ENCODE assay signal across 8 cellular contexts in genomic region chr7:141701489-141702046, GRCh38.
DNase-seq lines count a peak whose midpoint lies in the region; ATAC-seq and TF ChIP-seq lines count a peak whose summit lies in the region.

No MANE protein-coding gene starts in this region.

- peaks cover 4% of the 10 kb centered on the region for H3K27me3 ChIP-seq in HL-60 (ENCODE audit: insufficient read depth, poor library complexity, severe bottlenecking)

- in situ Hi-C loops in astrocyte of the spinal cord (cut with HindIII; ENCODE audit: low sequenced_read_pairs): no loop called here

- DNase-seq in DMS79 (lab: John Stamatoyannopoulos, UW) (peak; percentile 4), HL-60 (ENCODE audit: low read depth in 1 of 2, low spot score in 1 of 2) (peak in 1 of 2 experiments; percentile 29), astrocyte of the spinal cord (ENCODE audit: low read depth, low spot score) (no peak), iPS-NIHi11 (ENCODE audit: low spot score) (peak; percentile 79), OCI-M2 (lab: John Stamatoyannopoulos, UW; ENCODE audit: unreplicated experiment) (no peak)
- DNase-seq in T-helper 2 cell treated with Interferon-gamma antibody and Interleukin-4, amounts not matched to agents 5 μg/mL and 100 μg/mL, for 36 hours (ENCODE audit: low spot score): peak; percentile 62
- peak; percentile 31 to 52 (median 44) for DNase-seq in stimulated activated CD4-positive, alpha-beta T cell treated with anti-CD3 and anti-CD28 coated beads, Interleukin-12 subunit alpha, Interleukin-12 subunit beta, amount 100 ng/mL, for 48 hours (ENCODE audit: low read depth in 2 of 3, low spot score in 1 of 3)

- peak; percentile 65 for ATAC-seq in GM19468 (IDR thresholded peaks at IDR 0.05; ENCODE audit: extremely low read depth, unreplicated experiment)

- TF ChIP-seq CTCF in HL-60 (IDR thresholded peaks at IDR 0.05; ENCODE audit: insufficient read depth, low read length) (no peak), astrocyte of the spinal cord (IDR thresholded peaks at IDR 0.05; ENCODE audit: low read depth, low read length) (no peak)

- H3K27ac ChIP-seq in HL-60 (replicated peaks): no peak overlapping the region

- peaks cover 3% of the 10 kb centered on the region for H3K36me3 Mint-ChIP-seq in T-helper 2 cell treated with Interferon-gamma antibody and Interleukin-4, amounts not matched to agents 5 μg/mL and 100 μg/mL, for 36 hours (ENCODE audit: low read depth)

- H3K4me3 Mint-ChIP-seq in T-helper 2 cell treated with Interferon-gamma antibody and Interleukin-4, amounts not matched to agents 5 μg/mL and 100 μg/mL, for 36 hours: peak overlapping the region; percentile 69

- H3K27ac Mint-ChIP-seq in T-helper 2 cell treated with Interferon-gamma antibody and Interleukin-4, amounts not matched to agents 5 μg/mL and 100 μg/mL, for 36 hours: peak overlapping the region; percentile 80

- H3K4me3 ChIP-seq in HL-60 (replicated peaks; ENCODE audit: insufficient read depth, low read length) (peak overlapping the region; percentile 45), astrocyte of the spinal cord (ENCODE audit: low read depth, low read length) (peak overlapping the region; percentile 64)

- H3K27me3 Mint-ChIP-seq in T-helper 2 cell treated with Interferon-gamma antibody and Interleukin-4, amounts not matched to agents 5 μg/mL and 100 μg/mL, for 36 hours (ENCODE audit: low read depth): peaks cover 17% of the 10 kb centered on the region

- H3K4me1 Mint-ChIP-seq in T-helper 2 cell treated with Interferon-gamma antibody and Interleukin-4, amounts not matched to agents 5 μg/mL and 100 μg/mL, for 36 hours (ENCODE audit: low read depth): peaks cover 35% of the 10 kb centered on the region

- H3K9me3 Mint-ChIP-seq in T-helper 2 cell treated with Interferon-gamma antibody and Interleukin-4, amounts not matched to agents 5 μg/mL and 100 μg/mL, for 36 hours: no peaks in the 10 kb centered on the region

Comparison
In these comparisons a context has a peak if more than half of its experiments do, and no peak if none do; other contexts are left out.
1. DNase-seq: peak in DMS79 (single experiment), T-helper 2 cell treated with Interferon-gamma antibody and Interleukin-4, amounts not matched to agents 5 μg/mL and 100 μg/mL, for 36 hours (single experiment), iPS-NIHi11 (single experiment) and stimulated activated CD4-positive, alpha-beta T cell treated with anti-CD3 and anti-CD28 coated beads, Interleukin-12 subunit alpha, Interleukin-12 subunit beta, amount 100 ng/mL, for 48 hours (3 of 3); none in astrocyte of the spinal cord (single experiment) and OCI-M2 (single experiment).